Comparison of ENCODE assay signal across 8 cellular contexts in genomic region chr2:8684885-8685696, GRCh38. TPM values are rescaled to one million over a fixed set of nuclear protein-coding genes. Genes with fewer than 3 reads are reported as not detected.
DNase-seq lines count a peak whose midpoint lies in the region; ATAC-seq and TF ChIP-seq lines count a peak whose summit lies in the region.

No MANE protein-coding gene starts in this region.

- H3K27ac ChIP-seq in uterus = peak overlapping the region; percentile 84 to 85

- H3K36me3 ChIP-seq in uterus = no peaks in the 10 kb centered on the region

- H3K4me1 ChIP-seq in uterus = peaks cover 0 to 3% of the 10 kb centered on the region in 2 donors

- H3K9me3 ChIP-seq in uterus = no peaks in the 10 kb centered on the region

- DNase-seq in DMS 273 treated with DMSO at 0.1 percent for 48 hours (lab: John Stamatoyannopoulos, UW) (peak; percentile 61), NOMO-1 treated with DMSO at 0.1 percent for 48 hours (lab: John Stamatoyannopoulos, UW; ENCODE audit: unreplicated experiment) (peak; percentile 61), activated gamma-delta T cell treated with Interleukin-2 at 50 U/mL for 16 hours (peak; percentile 37), glomerular visceral epithelial cell (ENCODE audit: extremely low spot score) (peak; percentile 28), occipital lobe (lab: John Stamatoyannopoulos, UW) (peak; percentile 6), uterus (peak; percentile 50 to 52), middle frontal gyrus (ENCODE audit: extremely low spot score, low spot score) (no peak)

- no peak for TF ChIP-seq CTCF in uterus (IDR thresholded peaks at IDR 0.05)

- intact Hi-C loops in uterus (cut with DNase I; ENCODE audit: low total_unique reads) = loop anchor here (5.0 kb wide), 1 partner anchor 1258 kb away; no protein-coding TSS in a partner anchor

- no peak for TF ChIP-seq POLR2A in uterus (IDR thresholded peaks at IDR 0.05)

- peak; percentile 12 for ATAC-seq in HG02759 (IDR thresholded peaks at IDR 0.05; ENCODE audit: unreplicated experiment)

- no peaks in the 10 kb centered on the region for H3K27me3 ChIP-seq in uterus

- peak overlapping the region; percentile 31 to 72 for H3K4me3 ChIP-seq in uterus

RNA-seq across cellular contexts. Expression of gene ID2, which starts 3.2 kb away (rescaled TPM):
- total RNA-seq in occipital lobe (314 TPM), uterus (100 to 1,000 TPM in 2 of 4 donors, 10 to 100 TPM in 2; 36.9 to 341 (median 176) TPM)
